Comparison of ENCODE assay signal across 17 cellular contexts in genomic region chr2:111208639-111209038, GRCh38.
DNase-seq lines count a peak whose midpoint lies in the region; ATAC-seq, FAIRE-seq and TF ChIP-seq lines count a peak whose summit lies in the region.
"Had no signal": no experiment of that assay in that cellular context is flagged by ENCODE, and none has a peak within 500 bp of the region (broad histone marks: within the 10 kb centered on the region; RNA-seq: fewer than 3 reads in every experiment).

No MANE protein-coding gene starts in this region.

- no TSS peak for BruUV-seq in GM12878 (replicated peaks; lab: Mats Ljungman, UMichigan)

- in situ Hi-C loops in GM12878 (cut with MboI): loop anchor here (25.0 kb wide), 1 partner anchor 346 kb away; no protein-coding TSS in a partner anchor

- H3K4me2 ChIP-seq in GM12878 (ENCODE audit: control insufficient read depth, insufficient read depth): peak overlapping the region; percentile 28

- FAIRE-seq in GM12878 (lab: Jason Lieb, UNC): no peak
- FAIRE-seq in pancreas (lab: Jason Lieb, UNC): no peak
- FAIRE-seq: endothelial cell of umbilical vein had no signal

- DNase-seq in GM12878 (ENCODE audit: low read depth, low spot score): no peak
- DNase-seq in SW480 (ENCODE audit: low spot score): no peak
- DNase-seq in lower leg skin (ENCODE audit: low spot score in 2 of 2): no peak
- no peak for DNase-seq in mesenteric fat pad (ENCODE audit: low spot score)
- DNase-seq in pancreas: no peak
- DNase-seq: adrenal gland, C1 segment of cervical spinal cord, cerebellar nuclear complex, NCI-H2029 treated with DMSO at 0.1 percent for 48 hours, NCI-H82, Right ventricle myocardium superior had no signal

- H3K9me3 ChIP-seq in GM12878 (replicated peaks; ENCODE audit: control insufficient read depth, insufficient read depth, low read length) (peaks cover 4% of the 10 kb centered on the region), pancreas (no peaks in the 10 kb centered on the region)

- no peak for TF ChIP-seq EP300 in GM12878 (IDR thresholded peaks at IDR 0.05; ENCODE audit: borderline replicate concordance in 1 of 2, control insufficient read depth in 1 of 2, low read depth in 2 of 2, low read length in 2 of 2)

- RAD21 ChIA-PET in GM12878 (lab: Charles Lee; ENCODE audit: unreplicated experiment): interaction anchor here (0.7 to 3.5 kb wide), 20 partner anchors 10 to 533 kb away, joined by 3 to 139 read pairs (median 6); partner anchors contain the start of genes BCL2L11 and BUB1

- TF ChIP-seq CTCF in GM12878 (IDR thresholded peaks at IDR 0.05 in 2 of 3, conservative IDR thresholded peaks at IDR 0.05 in 1 of 3; ENCODE audit: control insufficient read depth in 2 of 3, extremely low read depth in 1 of 3, insufficient read depth in 1 of 3, low read depth in 3 of 3, low read length in 3 of 3) (no peak), lower leg skin (IDR thresholded peaks at IDR 0.05) (no peak), pancreas (IDR thresholded peaks at IDR 0.05) (no peak)

- TF ChIP-seq POLR2A in GM12878 (IDR thresholded peaks at IDR 0.05; ENCODE audit: low read depth, low read length) (no peak), lower leg skin (IDR thresholded peaks at IDR 0.05) (no peak)

- TF ChIP-seq RAD21 in GM12878 (IDR thresholded peaks at IDR 0.05; ENCODE audit: insufficient read depth, low read depth, low read length): no peak

- no peaks in the 10 kb centered on the region for H3K27me3 ChIP-seq in GM12878 (replicated peaks in 1 of 2; ENCODE audit: control insufficient read depth in 2 of 2, insufficient read depth in 2 of 2, low read length in 1 of 2)
- H3K27me3 ChIP-seq in pancreas: no peaks in the 10 kb centered on the region
- H3K27me3 ChIP-seq: adrenal gland had no signal

- intact Hi-C loops in GM12878 (cut with micrococcal nuclease; ENCODE audit: unreplicated experiment): loop anchor here (1.0 to 2.0 kb wide), 3 partner anchors 11 to 30 kb away; no protein-coding TSS in a partner anchor
- intact Hi-C loops in lower leg skin (cut with DNase I; ENCODE audit: low total_unique reads): no loop called here
- intact Hi-C loops in pancreas (cut with DNase I): no loop called here

- no peak overlapping the region for H3K9ac ChIP-seq in GM12878 (ENCODE audit: control insufficient read depth, insufficient read depth, low read length)
- H3K9ac ChIP-seq: parathyroid adenoma had no signal

- POLR2A ChIA-PET in GM12878 (lab: Charles Lee): interaction anchor here (1.0 to 2.2 kb wide), 9 partner anchors 8 to 88 kb away, joined by 3 to 39 read pairs (median 8); partner anchors contain the start of gene BCL2L11

- ATAC-seq in GM18907 (IDR thresholded peaks at IDR 0.05; ENCODE audit: unreplicated experiment) (peak; percentile 34), GM21423 (IDR thresholded peaks at IDR 0.05; ENCODE audit: unreplicated experiment) (peak; percentile 8), HG03175 (IDR thresholded peaks at IDR 0.05; ENCODE audit: unreplicated experiment) (peak; percentile 14), GM12878 (peak; percentile 59), pancreas (no peak)

- CTCF ChIA-PET in GM12878 (lab: Yijun Ruan, JAX): interaction anchor here (0.8 to 2.2 kb wide), 9 partner anchors 10 to 460 kb away, joined by 3 to 28 read pairs (median 5); no protein-coding TSS in a partner anchor

- H3K27ac ChIP-seq in GM12878 (ENCODE audit: control insufficient read depth, insufficient read depth) (peak overlapping the region; percentile 68), pancreas (no peak overlapping the region)
- H3K27ac ChIP-seq: adrenal gland, parathyroid adenoma, skin epidermis had no signal

- H2AFZ ChIP-seq in GM12878 (ENCODE audit: control insufficient read depth, low read depth, low read length): no peak overlapping the region
- H2AFZ ChIP-seq: parathyroid adenoma had no signal

- H3K79me2 ChIP-seq in GM12878 (ENCODE audit: control insufficient read depth, insufficient read depth, low read length): no peaks in the 10 kb centered on the region
- H3K79me2 ChIP-seq: parathyroid adenoma had no signal

- SMC1A ChIA-PET in GM12878 (lab: Charles Lee; ENCODE audit: uncharacterized antibody, unreplicated experiment): interaction anchor here (0.5 to 3.5 kb wide), 23 partner anchors 11 to 488 kb away, joined by 3 to 113 read pairs (median 4); no protein-coding TSS in a partner anchor

- H3K4me3 ChIP-seq in GM12878 (no peak overlapping the region), lower leg skin (ENCODE audit: low read depth, poor library complexity, severe bottlenecking) (no peak overlapping the region), pancreas (no peak overlapping the region)
- H3K4me3 ChIP-seq: adrenal gland, skin epidermis had no signal

- no peaks in the 10 kb centered on the region for H3K36me3 ChIP-seq in GM12878 (ENCODE audit: control insufficient read depth in 2 of 2, insufficient read depth in 2 of 2, low read length in 1 of 2)
- H3K36me3 ChIP-seq in pancreas: no peaks in the 10 kb centered on the region
- H3K36me3 ChIP-seq: adrenal gland had no signal

- WGBS in GM12878 (ENCODE audit: insufficient coverage, insufficient replicate concordance, low lambda C conversion rate, missing lambda C conversion rate): 35% methylated on average over 1 of the region's 1 CpG
- WGBS in lower leg skin, 2 donors: 78 to 80% methylated on average over 1 of the region's 1 CpG
- WGBS in pancreas, 2 donors: 84 to 86% methylated on average over 1 of the region's 1 CpG

- H4K20me1 ChIP-seq in GM12878 (ENCODE audit: control insufficient read depth, insufficient read depth): no peaks in the 10 kb centered on the region

- H3K4me1 ChIP-seq in GM12878 (ENCODE audit: control insufficient read depth, insufficient read depth, low read length): peaks cover 7% of the 10 kb centered on the region
- no peaks in the 10 kb centered on the region for H3K4me1 ChIP-seq in pancreas
- H3K4me1 ChIP-seq: adrenal gland, parathyroid adenoma had no signal

TF ChIP-seq in GM12878, 131 proteins besides CTCF, POLR2A, EP300 and RAD21 (continues in another document):
- TF ChIP-seq RBBP5 (conservative IDR thresholded peaks at IDR 0.05): no peak
- TF ChIP-seq, protein P1, sequence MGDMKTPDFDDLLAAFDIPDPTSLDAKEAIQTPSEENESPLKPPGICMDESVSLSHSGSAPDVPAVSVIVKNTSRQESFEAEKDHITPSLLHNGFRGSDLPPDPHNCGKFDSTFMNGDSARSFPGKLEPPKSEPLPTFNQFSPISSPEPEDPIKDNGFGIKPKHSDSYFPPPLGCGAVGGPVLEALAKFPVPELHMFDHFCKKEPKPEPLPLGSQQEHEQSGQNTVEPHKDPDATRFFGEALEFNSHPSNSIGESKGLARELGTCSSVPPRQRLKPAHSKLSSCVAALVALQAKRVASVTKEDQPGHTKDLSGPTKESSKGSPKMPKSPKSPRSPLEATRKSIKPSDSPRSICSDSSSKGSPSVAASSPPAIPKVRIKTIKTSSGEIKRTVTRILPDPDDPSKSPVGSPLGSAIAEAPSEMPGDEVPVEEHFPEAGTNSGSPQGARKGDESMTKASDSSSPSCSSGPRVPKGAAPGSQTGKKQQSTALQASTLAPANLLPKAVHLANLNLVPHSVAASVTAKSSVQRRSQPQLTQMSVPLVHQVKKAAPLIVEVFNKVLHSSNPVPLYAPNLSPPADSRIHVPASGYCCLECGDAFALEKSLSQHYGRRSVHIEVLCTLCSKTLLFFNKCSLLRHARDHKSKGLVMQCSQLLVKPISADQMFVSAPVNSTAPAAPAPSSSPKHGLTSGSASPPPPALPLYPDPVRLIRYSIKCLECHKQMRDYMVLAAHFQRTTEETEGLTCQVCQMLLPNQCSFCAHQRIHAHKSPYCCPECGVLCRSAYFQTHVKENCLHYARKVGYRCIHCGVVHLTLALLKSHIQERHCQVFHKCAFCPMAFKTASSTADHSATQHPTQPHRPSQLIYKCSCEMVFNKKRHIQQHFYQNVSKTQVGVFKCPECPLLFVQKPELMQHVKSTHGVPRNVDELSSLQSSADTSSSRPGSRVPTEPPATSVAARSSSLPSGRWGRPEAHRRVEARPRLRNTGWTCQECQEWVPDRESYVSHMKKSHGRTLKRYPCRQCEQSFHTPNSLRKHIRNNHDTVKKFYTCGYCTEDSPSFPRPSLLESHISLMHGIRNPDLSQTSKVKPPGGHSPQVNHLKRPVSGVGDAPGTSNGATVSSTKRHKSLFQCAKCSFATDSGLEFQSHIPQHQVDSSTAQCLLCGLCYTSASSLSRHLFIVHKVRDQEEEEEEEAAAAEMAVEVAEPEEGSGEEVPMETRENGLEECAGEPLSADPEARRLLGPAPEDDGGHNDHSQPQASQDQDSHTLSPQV (IDR thresholded peaks at IDR 0.05): peak; percentile 59; the same call in 1 of the 2 replicates
- TF ChIP-seq KLF5 (IDR thresholded peaks at IDR 0.05; ENCODE audit: partially characterized antibody): no peak
- peak; percentile 65; the same call in 1 of the 2 replicates for TF ChIP-seq ZNF687 (IDR thresholded peaks at IDR 0.05)
- 0 out of 2 replicates have a peak, but pooled peaks have one; percentile 63 for TF ChIP-seq SMARCA5 (IDR thresholded peaks at IDR 0.05)
- no peak for TF ChIP-seq MXI1 (IDR thresholded peaks at IDR 0.05; ENCODE audit: low read depth, low read length)

Comparison
In these comparisons a context has a peak if more than half of its experiments do, and no peak if none do; other contexts are left out.
1. ATAC-seq: peak in GM18907 (single experiment), GM21423 (single experiment), HG03175 (single experiment) and GM12878 (single experiment); none in pancreas (0 of 4).